2 cellular contexts compared by ENCODE assay signal in the genomic region with DNA sequence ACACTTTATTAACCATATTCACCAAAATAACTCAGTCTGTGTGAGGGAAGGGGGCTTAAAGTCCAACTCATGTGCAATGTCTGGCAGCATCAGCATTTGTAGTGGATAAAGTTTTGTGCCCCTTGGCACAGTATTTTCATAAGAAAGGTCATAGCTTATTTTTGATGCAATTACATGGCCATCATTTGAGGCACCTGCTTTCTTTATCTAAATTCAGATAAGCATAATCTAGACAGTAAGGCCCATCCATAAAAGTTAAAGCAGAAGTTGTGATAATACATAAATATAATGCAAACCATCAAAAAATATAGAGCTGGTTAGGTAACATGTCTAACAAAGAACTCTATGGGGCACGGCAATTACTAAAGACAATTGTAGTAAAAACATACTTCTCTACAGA.
TF ChIP-seq lines count a peak whose summit lies in the region.

No MANE protein-coding gene starts in this region.

TF ChIP-seq in SK-N-SH, 30 proteins besides CTCF, POLR2A, EP300 and RAD21 (continued from another document):
- TF ChIP-seq REST (IDR thresholded peaks at IDR 0.05; ENCODE audit: low read depth, low read length), result no peak
- peak; percentile 69; the same call in 1 of the 2 replicates for TF ChIP-seq RCOR1 (IDR thresholded peaks at IDR 0.05; ENCODE audit: low read length)
- TF ChIP-seq TEAD4 (IDR thresholded peaks at IDR 0.05; ENCODE audit: borderline replicate concordance, insufficient read depth), result no peak

TF ChIP-seq in SK-N-SH treated with all-trans-retinoic acid at 6 μM for 48 hours, 23 proteins besides CTCF, POLR2A, EP300 and RAD21 (continued from another document):
- TF ChIP-seq TSHZ2 (CRISPR knock-in tag; IDR thresholded peaks at IDR 0.05), result no peak
- no peak for TF ChIP-seq GLIS3 (CRISPR knock-in tag; IDR thresholded peaks at IDR 0.05)
- no peak for TF ChIP-seq ZC3H10 (CRISPR knock-in tag; IDR thresholded peaks at IDR 0.05)
- no peak for TF ChIP-seq RARB (CRISPR knock-in tag; IDR thresholded peaks at IDR 0.05)
- no peak for TF ChIP-seq ZNF8 (CRISPR knock-in tag; IDR thresholded peaks at IDR 0.05)
- TF ChIP-seq BACH2 (CRISPR knock-in tag; IDR thresholded peaks at IDR 0.05; ENCODE audit: borderline replicate concordance), result no peak
- no peak for TF ChIP-seq ARNTL (CRISPR knock-in tag; IDR thresholded peaks at IDR 0.05; ENCODE audit: borderline replicate concordance, low read depth)
